In genomic region chr17:38572665-38573365, GRCh38 we compare ENCODE assay signal across 10 cellular contexts. TPM values are rescaled to one million over a fixed set of nuclear protein-coding genes. Genes with fewer than 3 reads are reported as not detected.
DNase-seq lines count a peak whose midpoint lies in the region; ATAC-seq, FAIRE-seq and TF ChIP-seq lines count a peak whose summit lies in the region.
"Had no signal": no experiment of that assay in that cellular context is flagged by ENCODE, and none has a peak within 500 bp of the region (broad histone marks: within the 10 kb centered on the region; RNA-seq: fewer than 3 reads in every experiment).

No MANE protein-coding gene starts in this region.

- no peaks in the 10 kb centered on the region for H3K9me3 Mint-ChIP-seq in activated CD4-positive, alpha-beta T cell treated with anti-CD3 and anti-CD28 coated beads for 36 hours (ENCODE audit: low read depth)

- H3K27ac Mint-ChIP-seq in activated CD4-positive, alpha-beta T cell treated with anti-CD3 and anti-CD28 coated beads for 36 hours, result no peak overlapping the region

- ATAC-seq in activated CD4-positive, alpha-beta T cell treated with anti-CD3 and anti-CD28 coated beads for 36 hours, result peak; percentile 45
- ATAC-seq in pancreas (peak; percentile 60 to 82 (median 73)), HG02571 (IDR thresholded peaks at IDR 0.05; ENCODE audit: unreplicated experiment) (no peak), GM19452 (IDR thresholded peaks at IDR 0.05; ENCODE audit: unreplicated experiment) (no peak)

- H3K27ac ChIP-seq in esophagus squamous epithelium (no peak overlapping the region), pancreas (no peak overlapping the region)

- H3K27me3 Mint-ChIP-seq in activated CD4-positive, alpha-beta T cell treated with anti-CD3 and anti-CD28 coated beads for 36 hours, result peaks cover 78% of the 10 kb centered on the region

- peaks cover 3% of the 10 kb centered on the region for H3K4me1 Mint-ChIP-seq in activated CD4-positive, alpha-beta T cell treated with anti-CD3 and anti-CD28 coated beads for 36 hours

- 19 to 20% methylated on average over 3 of the region's 61 CpGs for WGBS in esophagus squamous epithelium, 2 donors
- whole genome bisulfite sequencing in pancreas, 2 donors, result 3 to 5% methylated on average over 30 to 61 of the region's 61 CpGs

- H3K9me3 ChIP-seq in esophagus squamous epithelium (no peaks in the 10 kb centered on the region), pancreas (no peaks in the 10 kb centered on the region)

- peaks cover under 1 to 100% (median 22%) of the 10 kb centered on the region in 4 donors for H3K27me3 ChIP-seq in esophagus squamous epithelium
- H3K27me3 ChIP-seq in pancreas, result no peaks in the 10 kb centered on the region

- FAIRE-seq in pancreas (lab: Jason Lieb, UNC), result no peak
- FAIRE-seq: islet of Langerhans had no signal

- TF ChIP-seq CTCF in esophagus squamous epithelium (IDR thresholded peaks at IDR 0.05) (no peak), pancreas (IDR thresholded peaks at IDR 0.05) (no peak)

- peak; percentile 38 for DNase-seq in activated CD4-positive, alpha-beta T cell treated with anti-CD3 and anti-CD28 coated beads for 36 hours
- DNase-seq in activated CD4-positive, alpha-beta T cell treated with anti-CD3 and anti-CD28 coated beads for 4 hours, result no peak
- DNase-seq in NCI-H345 (lab: John Stamatoyannopoulos, UW) (peak; percentile 58), esophagus squamous epithelium (lab: John Stamatoyannopoulos, UW) (no peak), pancreas (peak in 2 of 6 donors; percentile 30 to 75), dedifferentiated amniotic fluid mesenchymal stem cell (ENCODE audit: extremely low spot score) (no peak)

- H3K4me1 ChIP-seq in esophagus squamous epithelium (peaks cover 8 to 16% (median 13%) of the 10 kb centered on the region in 3 donors), pancreas (no peaks in the 10 kb centered on the region)

- H3K36me3 ChIP-seq in esophagus squamous epithelium (no peaks in the 10 kb centered on the region), pancreas (no peaks in the 10 kb centered on the region)

- H3K36me3 Mint-ChIP-seq in activated CD4-positive, alpha-beta T cell treated with anti-CD3 and anti-CD28 coated beads for 36 hours (ENCODE audit: low read depth), result no peaks in the 10 kb centered on the region

- intact Hi-C loops in activated CD4-positive, alpha-beta T cell treated with anti-CD3 and anti-CD28 coated beads for 36 hours (cut with DNase I, micrococcal nuclease), result loop anchor here in 1 of 2 experiments (10.0 kb wide), 1 partner anchor 58 kb away; no protein-coding TSS in a partner anchor
- intact Hi-C loops in esophagus squamous epithelium (cut with DNase I) (no loop called here), pancreas (cut with DNase I) (no loop called here)

- POLR2A ChIA-PET in activated CD4-positive, alpha-beta T cell treated with anti-CD3 and anti-CD28 coated beads for 36 hours (lab: Charles Lee), result no interaction called here

- H3K4me3 ChIP-seq in esophagus squamous epithelium (peak overlapping the region in 3 of 4 donors; percentile 16 to 59 (median 40)), pancreas (peak overlapping the region in 3 of 4 donors; percentile 5 to 35 (median 28))

- TF ChIP-seq POLR2A in esophagus squamous epithelium (IDR thresholded peaks at IDR 0.05), result no peak

- H3K4me3 Mint-ChIP-seq in activated CD4-positive, alpha-beta T cell treated with anti-CD3 and anti-CD28 coated beads for 36 hours, result no peak overlapping the region

- CTCF ChIA-PET in activated CD4-positive, alpha-beta T cell treated with anti-CD3 and anti-CD28 coated beads for 36 hours (lab: Charles Lee), result no interaction called here

RNA-seq across cellular contexts. Expression of gene SRCIN1, which starts 32.9 kb away (rescaled TPM):
- under 1 TPM; 0.72 to 0.73 TPM for total RNA-seq in activated CD4-positive, alpha-beta T cell treated with anti-CD3 and anti-CD28 coated beads for 36 hours
- total RNA-seq in esophagus squamous epithelium (1 to 10 TPM in 3 of 4 donors, under 1 TPM in 1; 0.09 to 1.7 (median 1.3) TPM), pancreas (1 to 10 TPM; 5.8 to 9.3 (median 8.2) TPM)
- 10 to 100 TPM; 18.4 to 30.3 TPM for polyA plus RNA-seq in pancreas
- total RNA-seq: RPMI7951 had no signal

Comparison
In these comparisons a context has a peak if more than half of its experiments do, and no peak if none do; other contexts are left out.
1. DNase-seq: peak in activated CD4-positive, alpha-beta T cell treated with anti-CD3 and anti-CD28 coated beads for 36 hours (single experiment) and NCI-H345 (single experiment); none in activated CD4-positive, alpha-beta T cell treated with anti-CD3 and anti-CD28 coated beads for 4 hours (0 of 2), esophagus squamous epithelium (single experiment) and dedifferentiated amniotic fluid mesenchymal stem cell (single experiment).
2. ATAC-seq: peak in activated CD4-positive, alpha-beta T cell treated with anti-CD3 and anti-CD28 coated beads for 36 hours (single experiment) and pancreas (4 of 4); none in HG02571 (single experiment) and GM19452 (single experiment).